ENCODE assay signal across 10 cellular contexts in the genomic region with DNA sequence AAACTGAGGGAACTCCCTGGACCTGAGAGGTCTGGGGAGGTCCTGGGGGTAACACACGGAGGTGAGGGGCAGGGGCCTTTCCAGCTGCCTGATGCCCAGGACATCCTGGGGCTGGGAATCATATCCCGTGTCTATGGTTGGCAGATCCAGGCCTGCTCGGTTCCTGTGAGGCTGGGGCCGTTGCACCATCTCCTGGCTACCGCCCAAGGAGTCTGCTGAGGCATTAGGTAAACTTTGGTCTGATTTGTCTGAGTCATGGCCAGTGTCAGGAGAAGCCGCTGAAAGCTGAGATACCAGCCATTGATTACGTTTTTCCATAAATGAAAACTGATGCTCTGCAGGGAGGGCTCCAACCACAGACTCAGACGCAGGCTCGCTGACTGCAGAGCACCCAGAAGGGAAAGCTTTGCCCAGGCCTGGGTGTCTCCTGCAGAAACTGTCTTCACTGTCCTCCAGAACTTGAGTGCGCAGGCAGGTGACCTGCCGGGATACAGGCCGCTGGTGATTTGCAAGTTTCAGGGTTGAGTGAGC. TPM values are rescaled to one million over a fixed set of nuclear protein-coding genes. Genes with fewer than 3 reads are reported as not detected.
A peak's percentile ranks its signal among the peaks of the same experiment; 100 is the strongest.
DNase-seq lines count a peak whose midpoint lies in the region; ATAC-seq and TF ChIP-seq lines count a peak whose summit lies in the region.
"Had no signal": no experiment of that assay in that cellular context is flagged by ENCODE, and none has a peak within 500 bp of the region (broad histone marks: within the 10 kb centered on the region; RNA-seq: fewer than 3 reads in every experiment).

No MANE protein-coding gene starts in this region.

- DNase-seq in BE2C (peak; percentile 94), NCI-H2196 (lab: John Stamatoyannopoulos, UW; ENCODE audit: unreplicated experiment) (peak; percentile 96), dedifferentiated amniotic fluid mesenchymal stem cell (ENCODE audit: extremely low spot score) (peak; percentile 97), occipital lobe (lab: John Stamatoyannopoulos, UW) (no peak), NCI-H1436 (lab: John Stamatoyannopoulos, UW) (no peak)
- no peak for DNase-seq in stimulated activated CD4-positive, alpha-beta T cell treated with anti-CD3 and anti-CD28 coated beads, Interleukin-4, amount 100 ng/mL, for 24 hours
- DNase-seq: mesendoderm, T-helper 2 cell had no signal

- peak overlapping the region; percentile 82 to 87 (median 87) for H3K27ac Mint-ChIP-seq in nephron

- H3K27me3 ChIP-seq in BE2C, result no peaks in the 10 kb centered on the region

- ATAC-seq in GM19463 (IDR thresholded peaks at IDR 0.05; ENCODE audit: unreplicated experiment), result no peak

- no peaks in the 10 kb centered on the region for H3K27me3 Mint-ChIP-seq in nephron (ENCODE audit: low read depth)

- H3K4me1 Mint-ChIP-seq in nephron, result peaks cover 69% of the 10 kb centered on the region

- TF ChIP-seq CTCF in BE2C (IDR thresholded peaks at IDR 0.05; ENCODE audit: low read depth, low read length) (no peak), nephron (IDR thresholded peaks at IDR 0.05; ENCODE audit: unreplicated experiment in 3 of 3) (no peak)

- no peaks in the 10 kb centered on the region for H3K9me3 ChIP-seq in BE2C

- H3K36me3 ChIP-seq in BE2C, result no peaks in the 10 kb centered on the region

- H3K4me3 Mint-ChIP-seq in nephron, result no peak overlapping the region

- no peaks in the 10 kb centered on the region for H3K9me3 Mint-ChIP-seq in nephron

- peak overlapping the region; percentile 41 for H3K4me3 ChIP-seq in BE2C (ENCODE audit: low read depth, low read length)

- H3K4me1 ChIP-seq in BE2C, result peaks cover 12% of the 10 kb centered on the region

- peaks cover 7% of the 10 kb centered on the region for H3K36me3 Mint-ChIP-seq in nephron (ENCODE audit: low read depth)

RNA-seq across cellular contexts. Expression of a gene that starts 14.2 kb away (rescaled TPM):
- polyA plus RNA-seq in BE2C (2012; ENCODE audit: insufficient read depth, insufficient read length, low read depth), result 71.3 TPM
- 3.4 TPM for total RNA-seq in occipital lobe

Comparison
In these comparisons a context has a peak if more than half of its experiments do, and no peak if none do; other contexts are left out.
1. DNase-seq: peak in BE2C (single experiment), NCI-H2196 (single experiment) and dedifferentiated amniotic fluid mesenchymal stem cell (single experiment); none in stimulated activated CD4-positive, alpha-beta T cell treated with anti-CD3 and anti-CD28 coated beads, Interleukin-4, amount 100 ng/mL, for 24 hours (single experiment), occipital lobe (single experiment) and NCI-H1436 (single experiment).